ENCODE assay signal across 12 cellular contexts in genomic region chr5:56561-57290, GRCh38. TPM values are rescaled to one million over a fixed set of nuclear protein-coding genes. Genes with fewer than 3 reads are reported as not detected.
DNase-seq lines count a peak whose midpoint lies in the region; ATAC-seq, FAIRE-seq and TF ChIP-seq lines count a peak whose summit lies in the region.
"Had no signal": no experiment of that assay in that cellular context is flagged by ENCODE, and none has a peak within 500 bp of the region (broad histone marks: within the 10 kb centered on the region; RNA-seq: fewer than 3 reads in every experiment).

No MANE protein-coding gene starts in this region.

- CTCF ChIA-PET in PC-9 (lab: Charles Lee), result no interaction called here

- POLR2A ChIA-PET in PC-9 (lab: Charles Lee; ENCODE audit: unreplicated experiment), result no interaction called here

- BruUV-seq in PC-9 (replicated peaks; lab: Mats Ljungman, UMichigan), result no TSS peak

- WGBS in heart left ventricle, 4 donors, result 63 to 71% (median 70%) methylated on average over 9 of the region's 9 CpGs

- in situ Hi-C loops in gastrocnemius medialis (cut with MboI; ENCODE audit: low sequenced_read_pairs in 4 of 4), result no loop called here

- H3K27me3 ChIP-seq in cardiac muscle cell (peaks cover 49% of the 10 kb centered on the region), heart left ventricle (peaks cover 25 to 54% (median 30%) of the 10 kb centered on the region in 9 donors), PC-9 (ENCODE audit: insufficient read depth, low read depth) (peaks cover 4% of the 10 kb centered on the region; the same call in 1 of the 2 replicates), uterus (peaks cover 8 to 15% of the 10 kb centered on the region in 2 donors), gastrocnemius medialis (peaks cover 22 to 38% (median 32%) of the 10 kb centered on the region in 3 donors)

- H3F3A ChIP-seq in PC-9 (ENCODE audit: insufficient read depth, low read depth), result no peaks in the 10 kb centered on the region

- H3K4me1 ChIP-seq in cardiac muscle cell (ENCODE audit: low read depth) (no peaks in the 10 kb centered on the region), heart left ventricle (peaks cover 0 to 13% (median 4%) of the 10 kb centered on the region in 12 donors), PC-9 (replicated peaks; ENCODE audit: insufficient read depth) (no peaks in the 10 kb centered on the region), uterus (peaks cover 0 to 7% of the 10 kb centered on the region in 2 donors), gastrocnemius medialis (peaks cover 0 to 7% of the 10 kb centered on the region in 2 donors)

- peak; percentile 49 to 82 for DNase-seq in cardiac muscle cell (ENCODE audit: low read depth in 1 of 2, low spot score in 1 of 2)
- no peak for DNase-seq in heart left ventricle
- DNase-seq in PC-9, result peak; percentile 50 to 57
- DNase-seq in urothelium cell line (ENCODE audit: low spot score), result peak; percentile 66
- no peak for DNase-seq in NCI-H1694 treated with DMSO at 0.1 percent for 48 hours (lab: John Stamatoyannopoulos, UW)
- DNase-seq in uterus, result no peak
- DNase-seq in gastrocnemius medialis, result no peak
- DNase-seq: activated T-cell treated with anti-CD3 and anti-CD28 coated beads, Interleukin-2, amount 50 U/mL, for 4 hours; naive B cell; NCI-H774 had no signal

- H3K9me2 ChIP-seq in PC-9 (ENCODE audit: insufficient read depth), result no peaks in the 10 kb centered on the region

- TF ChIP-seq POLR2A in heart left ventricle (IDR thresholded peaks at IDR 0.05) (no peak), uterus (IDR thresholded peaks at IDR 0.05) (no peak), gastrocnemius medialis (IDR thresholded peaks at IDR 0.05) (no peak)

- no peak overlapping the region for H3K4me3 ChIP-seq in cardiac muscle cell
- H3K4me3 ChIP-seq in heart left ventricle, result no peak overlapping the region
- no peak overlapping the region for H3K4me3 ChIP-seq in PC-9
- no peak overlapping the region for H3K4me3 ChIP-seq in uterus
- H3K4me3 ChIP-seq in gastrocnemius medialis, result no peak overlapping the region

- no peak overlapping the region for H2AFZ ChIP-seq in PC-9

- H4K20me1 ChIP-seq in PC-9 (ENCODE audit: insufficient read depth), result 0 out of 2 replicates have a peak, but pooled peaks cover 3% of the 10 kb centered on the region

- TF ChIP-seq CTCF in cardiac muscle cell (IDR thresholded peaks at IDR 0.05; ENCODE audit: low read depth, low read length) (no peak), heart left ventricle (IDR thresholded peaks at IDR 0.05) (no peak), PC-9 (conservative IDR thresholded peaks at IDR 0.05) (no peak), uterus (IDR thresholded peaks at IDR 0.05) (no peak), gastrocnemius medialis (IDR thresholded peaks at IDR 0.05 in 4 of 5, conservative IDR thresholded peaks at IDR 0.05 in 1 of 5) (no peak)

- H3K9me3 ChIP-seq in cardiac muscle cell (ENCODE audit: low read depth) (no peaks in the 10 kb centered on the region), heart left ventricle (peaks cover 0 to 3% (median 0%) of the 10 kb centered on the region in 12 donors), PC-9 (ENCODE audit: insufficient read depth, low read depth) (no peaks in the 10 kb centered on the region), uterus (no peaks in the 10 kb centered on the region), gastrocnemius medialis (no peaks in the 10 kb centered on the region)

- no peaks in the 10 kb centered on the region for H3K79me2 ChIP-seq in PC-9 (ENCODE audit: low read depth)

- peak; percentile 48 for FAIRE-seq in urothelium cell line (lab: Jason Lieb, UNC)

- no peaks in the 10 kb centered on the region for H3K36me3 ChIP-seq in cardiac muscle cell
- no peaks in the 10 kb centered on the region for H3K36me3 ChIP-seq in heart left ventricle
- H3K36me3 ChIP-seq in PC-9 (ENCODE audit: low read depth), result no peaks in the 10 kb centered on the region
- no peaks in the 10 kb centered on the region for H3K36me3 ChIP-seq in uterus
- no peaks in the 10 kb centered on the region for H3K36me3 ChIP-seq in gastrocnemius medialis

- no peak overlapping the region for H3K4me2 ChIP-seq in PC-9

- intact Hi-C loops in heart left ventricle (cut with DNase I), result no loop called here
- intact Hi-C loops in PC-9 (cut with micrococcal nuclease; ENCODE audit: unreplicated experiment), result no loop called here
- intact Hi-C loops in uterus (cut with DNase I; ENCODE audit: low total_unique reads), result no loop called here
- intact Hi-C loops in gastrocnemius medialis (cut with DNase I; ENCODE audit: low total_unique reads), result no loop called here

- ATAC-seq in heart left ventricle (no peak), esophagus mucosa (peak; percentile 76), gastrocnemius medialis (no peak)
- ATAC-seq: activated T-cell treated with anti-CD3 and anti-CD28 coated beads, Interleukin-2, amount 50 U/mL, for 4 hours had no signal

- H3K27ac ChIP-seq in cardiac muscle cell, result no peak overlapping the region
- H3K27ac ChIP-seq in heart left ventricle, result no peak overlapping the region
- no peak overlapping the region for H3K27ac ChIP-seq in PC-9
- H3K27ac ChIP-seq in uterus, result no peak overlapping the region
- no peak overlapping the region for H3K27ac ChIP-seq in gastrocnemius medialis

RNA-seq across cellular contexts. Expression of gene PLEKHG4B, which starts 35.2 kb away (rescaled TPM):
- total RNA-seq in cardiac muscle cell (15.0 and 20.1 TPM in 2 replicates), heart left ventricle (under 1 TPM in 4 of 9 donors, not detected in 5; 0.03 to 0.34 (median 0.10) TPM), PC-9 (2021) (not detected in 2 replicates), esophagus mucosa (0.36 TPM), uterus (1 to 10 TPM in 1 of 4 donors, under 1 TPM in 2, not detected in 1; under 0.01 to 8.3 (median 0.37) TPM), gastrocnemius medialis (not detected)
- polyA plus RNA-seq in cardiac muscle cell (8.1 and 9.9 TPM in 2 replicates), heart left ventricle (not detected)
- total RNA-seq: CD4-positive, CD25-positive, alpha-beta regulatory T cell had no signal
- polyA plus RNA-seq: CD4-positive, CD25-positive, alpha-beta regulatory T cell had no signal

Comparison
In these comparisons a context has a peak if more than half of its experiments do, and no peak if none do; other contexts are left out.
1. DNase-seq: peak in cardiac muscle cell (2 of 2), PC-9 (2 of 2) and urothelium cell line (single experiment); none in heart left ventricle (0 of 5), NCI-H1694 treated with DMSO at 0.1 percent for 48 hours (single experiment), uterus (0 of 2) and gastrocnemius medialis (0 of 2).